ENCODE assay signal across 1 cellular context in genomic region chr2:99701503-99701902, GRCh38.
TF ChIP-seq lines count a peak whose summit lies in the region.

No MANE protein-coding gene starts in this region.

TF ChIP-seq in GM23338, 12 proteins besides CTCF, POLR2A, EP300 and RAD21 (continued from another document):
- TF ChIP-seq ZNF462 (CRISPR knock-in tag; IDR thresholded peaks at IDR 0.05) = no peak
- no peak for TF ChIP-seq ZNF331 (CRISPR knock-in tag; IDR thresholded peaks at IDR 0.05; ENCODE audit: low read depth)
- TF ChIP-seq REST (IDR thresholded peaks at IDR 0.05; ENCODE audit: unreplicated experiment) = no peak
- no peak for TF ChIP-seq ZNF114 (CRISPR knock-in tag; IDR thresholded peaks at IDR 0.05)
- no peak for TF ChIP-seq EZH2 (IDR thresholded peaks at IDR 0.05; ENCODE audit: low read depth, unreplicated experiment)
- TF ChIP-seq EZH2phosphoT487 (IDR thresholded peaks at IDR 0.05; ENCODE audit: unreplicated experiment) = no peak
- TF ChIP-seq NANOG (IDR thresholded peaks at IDR 0.05; ENCODE audit: borderline replicate concordance) = no peak
- TF ChIP-seq ETS1 (IDR thresholded peaks at IDR 0.05) = no peak
- TF ChIP-seq CREB1 (CRISPR knock-in tag; IDR thresholded peaks at IDR 0.05; ENCODE audit: low read depth) = no peak
